ENCODE assay signal across 20 cellular contexts in the genomic region with DNA sequence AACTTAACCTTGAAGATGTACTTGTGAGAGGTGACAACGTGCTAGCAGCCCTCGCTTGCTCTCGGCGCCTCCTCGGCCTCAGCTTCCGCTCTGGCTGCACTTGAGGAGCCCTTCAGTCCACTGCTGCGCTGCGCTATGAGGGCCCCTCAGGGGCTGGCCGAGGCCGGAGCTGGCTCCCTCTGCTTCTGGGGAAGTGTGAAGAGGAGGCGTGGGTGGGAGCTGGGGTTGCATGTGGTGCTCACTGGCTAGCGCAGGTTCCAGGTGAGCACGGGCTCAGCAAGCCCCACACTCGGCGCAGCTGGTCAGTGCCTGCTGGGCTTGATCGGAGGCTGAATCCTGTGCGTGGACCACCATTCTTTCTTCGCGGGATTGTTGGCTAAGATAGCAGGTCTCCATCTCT.
"Had no signal": no experiment of that assay in that cellular context is flagged by ENCODE, and none has a peak within 500 bp of the region (broad histone marks: within the 10 kb centered on the region; RNA-seq: fewer than 3 reads in every experiment).

No MANE protein-coding gene starts in this region.

- H3K9me3 ChIP-seq: SJSA1 had no signal

- H3K27me3 ChIP-seq: Peyer's patch, SJSA1 had no signal

- H3K27ac ChIP-seq: HL-60, Peyer's patch, SJSA1, SK-N-MC had no signal

- ATAC-seq: K562 had no signal

- H3K4me1 ChIP-seq: Peyer's patch, SJSA1 had no signal

- DNase-seq: NCI-H1092 treated with DMSO at 0.1 percent for 48 hours, NCI-H1436, NCI-H187, NCI-H2029, NCI-H2081 treated with DMSO at 0.1 percent for 48 hours, NCI-H2171, NCI-H226, NCI-H446, NCI-H510A, NCI-H524 treated with DMSO at 0.1 percent for 48 hours, NCI-H69, NCI-H774, Peyer's patch, Right ventricle myocardium superior, SIG-M5, T-helper 1 cell had no signal

- H3K4me3 ChIP-seq: K562, Peyer's patch, SJSA1, SK-N-MC had no signal

- H3K36me3 ChIP-seq: Peyer's patch, SJSA1 had no signal
